ENCODE assay signal across 1 cellular context in genomic region chr3:184732133-184732532, GRCh38.
A peak's percentile ranks its signal among the peaks of the same experiment; 100 is the strongest.
TF ChIP-seq lines count a peak whose summit lies in the region.

No MANE protein-coding gene starts in this region.

TF ChIP-seq in HepG2, 621 proteins besides CTCF, POLR2A, EP300 and RAD21:
- TF ChIP-seq ELF3 (CRISPR knock-in tag; IDR thresholded peaks at IDR 0.05) = no peak
- peak; percentile 29 to 52; a peak in 3 of 4 replicates for TF ChIP-seq MAFK (conservative IDR thresholded peaks at IDR 0.05 in 1 of 2, IDR thresholded peaks at IDR 0.05 in 1 of 2; ENCODE audit: low read length in 2 of 2)
- TF ChIP-seq USF2 (IDR thresholded peaks at IDR 0.05; ENCODE audit: low read depth, low read length) = no peak
- TF ChIP-seq USF2 (CRISPR knock-in tag; IDR thresholded peaks at IDR 0.05; ENCODE audit: borderline replicate concordance) = no peak
- TF ChIP-seq ZBTB34 (CRISPR knock-in tag; IDR thresholded peaks at IDR 0.05) = no peak
- no peak for TF ChIP-seq MTA3 (CRISPR knock-in tag; IDR thresholded peaks at IDR 0.05)
- no peak for TF ChIP-seq HMGXB4 (CRISPR knock-in tag; IDR thresholded peaks at IDR 0.05; ENCODE audit: borderline replicate concordance in 1 of 2, low read depth in 1 of 2)
- TF ChIP-seq TFDP2 (CRISPR knock-in tag; IDR thresholded peaks at IDR 0.05) = no peak
- no peak for TF ChIP-seq ZNF704 (CRISPR knock-in tag; IDR thresholded peaks at IDR 0.05; ENCODE audit: borderline replicate concordance)
- no peak for TF ChIP-seq ZC3H4 (CRISPR knock-in tag; IDR thresholded peaks at IDR 0.05; ENCODE audit: borderline replicate concordance)
- TF ChIP-seq SMAD1 (CRISPR knock-in tag; IDR thresholded peaks at IDR 0.05; ENCODE audit: borderline replicate concordance, low read depth) = no peak
- no peak for TF ChIP-seq ZNF576 (CRISPR knock-in tag; IDR thresholded peaks at IDR 0.05)
- TF ChIP-seq ZNF598 (CRISPR knock-in tag; IDR thresholded peaks at IDR 0.05; ENCODE audit: borderline replicate concordance) = no peak
- TF ChIP-seq MAFF (IDR thresholded peaks at IDR 0.05; ENCODE audit: low read depth, low read length) = 0 out of 2 replicates have a peak, but pooled peaks have one; percentile 15
- no peak for TF ChIP-seq PHF20 (CRISPR knock-in tag; IDR thresholded peaks at IDR 0.05)
- TF ChIP-seq PCBP1 (IDR thresholded peaks at IDR 0.05; ENCODE audit: borderline replicate concordance, low read depth, low read length) = no peak
- TF ChIP-seq KAT8 (CRISPR knock-in tag; IDR thresholded peaks at IDR 0.05) = no peak
